ENCODE assay signal across 8 cellular contexts in genomic region chr6:149840345-149841075, GRCh38. TPM values are rescaled to one million over a fixed set of nuclear protein-coding genes. Genes with fewer than 3 reads are reported as not detected.
A peak's percentile ranks its signal among the peaks of the same experiment; 100 is the strongest.
DNase-seq lines count a peak whose midpoint lies in the region; ATAC-seq and TF ChIP-seq lines count a peak whose summit lies in the region.

No MANE protein-coding gene starts in this region.

- ATAC-seq in esophagus mucosa (peak; percentile 87), HG03565 (IDR thresholded peaks at IDR 0.05; ENCODE audit: unreplicated experiment) (no peak), GM18861 (IDR thresholded peaks at IDR 0.05; ENCODE audit: unreplicated experiment) (no peak)

- POLR2A ChIA-PET in CD4-positive, alpha-beta memory T cell (lab: Charles Lee; ENCODE audit: partially characterized antibody): no interaction called here

- H3K36me3 ChIP-seq in CD4-positive, alpha-beta memory T cell (ENCODE audit: insufficient read depth, low read length): no peaks in the 10 kb centered on the region

- no peaks in the 10 kb centered on the region for H3K9me3 Mint-ChIP-seq in CD4-positive, alpha-beta memory T cell
- H3K9me3 Mint-ChIP-seq in HFFc6: no peaks in the 10 kb centered on the region
- no peaks in the 10 kb centered on the region for H3K9me3 Mint-ChIP-seq in neural crest cell

- peak; percentile 81 for TF ChIP-seq CTCF in HFFc6 (IDR thresholded peaks at IDR 0.05)
- TF ChIP-seq CTCF in neural crest cell (conservative IDR thresholded peaks at IDR 0.05): peak; percentile 63

- H3K4me3 ChIP-seq in CD4-positive, alpha-beta memory T cell (ENCODE audit: low read length in 2 of 2): no peak overlapping the region

- H3K27ac ChIP-seq in CD4-positive, alpha-beta memory T cell (ENCODE audit: low read depth, low read length): no peak overlapping the region

- peak overlapping the region in 1 of 7 donors; percentile 19 for H3K27ac Mint-ChIP-seq in CD4-positive, alpha-beta memory T cell
- peak overlapping the region; percentile 88 for H3K27ac Mint-ChIP-seq in HFFc6
- no peak overlapping the region for H3K27ac Mint-ChIP-seq in neural crest cell (ENCODE audit: unreplicated experiment)

- H3K4me3 Mint-ChIP-seq in CD4-positive, alpha-beta memory T cell: no peak overlapping the region
- H3K4me3 Mint-ChIP-seq in HFFc6 (peak overlapping the region; percentile 47), neural crest cell (no peak overlapping the region)

- peaks cover 0 to 2% of the 10 kb centered on the region in 2 donors for H3K27me3 Mint-ChIP-seq in CD4-positive, alpha-beta memory T cell
- H3K27me3 Mint-ChIP-seq in HFFc6 (ENCODE audit: insufficient read depth) (no peaks in the 10 kb centered on the region), neural crest cell (ENCODE audit: low read depth) (no peaks in the 10 kb centered on the region)

- H3K9me3 ChIP-seq in CD4-positive, alpha-beta memory T cell (ENCODE audit: control insufficient read depth in 1 of 2, low read length in 2 of 2): no peaks in the 10 kb centered on the region

- intact Hi-C loops in CD4-positive, alpha-beta memory T cell (cut with micrococcal nuclease): loop anchor here (1.0 kb wide), 1 partner anchor 24 kb away; the partner anchor contains the start of gene LRP11

- H3K4me1 ChIP-seq in CD4-positive, alpha-beta memory T cell (ENCODE audit: insufficient read depth, low read length): no peaks in the 10 kb centered on the region

- DNase-seq in CD4-positive, alpha-beta memory T cell: peak in 3 of 5 donors; percentile 11 to 15 (median 14)
- DNase-seq in HFFc6 (peak; percentile 92), NCI-H748 (lab: John Stamatoyannopoulos, UW; ENCODE audit: unreplicated experiment) (peak; percentile 98), activated T-cell treated with anti-CD3 and anti-CD28 coated beads for 1 hour (ENCODE audit: low read depth) (peak; percentile 28), neural crest cell (ENCODE audit: low read depth, low spot score) (no peak)

- no peaks in the 10 kb centered on the region for H3K27me3 ChIP-seq in CD4-positive, alpha-beta memory T cell (ENCODE audit: insufficient read depth, low read length)

- H3K4me1 Mint-ChIP-seq in CD4-positive, alpha-beta memory T cell: no peaks in the 10 kb centered on the region
- H3K4me1 Mint-ChIP-seq in HFFc6 (ENCODE audit: low read depth) (peaks cover 44% of the 10 kb centered on the region), neural crest cell (no peaks in the 10 kb centered on the region)

- CTCF ChIA-PET in CD4-positive, alpha-beta memory T cell (lab: Charles Lee; ENCODE audit: partially characterized antibody): interaction anchor here (0.7 to 3.2 kb wide), 12 partner anchors 9 to 297 kb away, joined by 3 to 12 read pairs (median 4); partner anchors contain the start of gene LRP11

- no peaks in the 10 kb centered on the region for H3K36me3 Mint-ChIP-seq in CD4-positive, alpha-beta memory T cell
- H3K36me3 Mint-ChIP-seq in HFFc6 (ENCODE audit: low read depth) (peaks cover 5% of the 10 kb centered on the region; the same call in 1 of the 2 replicates), neural crest cell (ENCODE audit: low read depth) (peaks cover 13% of the 10 kb centered on the region)

RNA-seq across cellular contexts. Expression of gene LRP11, which starts 23.6 kb away (rescaled TPM):
- 1 to 10 TPM; 3.6 to 5.6 TPM for total RNA-seq in CD4-positive, alpha-beta memory T cell
- 1 to 10 TPM; 1.2 to 2.3 TPM for polyA plus RNA-seq in CD4-positive, alpha-beta memory T cell
- total RNA-seq in HFFc6 (2021; fragmentation: NEBNext Ultra II Directional; extraction: Animal tissue kit (Norgen Biotek cat#: 25700)): 10 to 100 TPM; 27.4 to 34.6 (median 30.4) TPM
- total RNA-seq in esophagus mucosa (41.8 TPM), neural crest cell (29.0 and 29.8 TPM in 2 replicates)

RNA-seq across cellular contexts. Expression of gene RAET1E, which starts 57.4 kb away (rescaled TPM):
- not detected for total RNA-seq in CD4-positive, alpha-beta memory T cell
- polyA plus RNA-seq in CD4-positive, alpha-beta memory T cell: not detected
- total RNA-seq in HFFc6 (2021; fragmentation: NEBNext Ultra II Directional; extraction: Animal tissue kit (Norgen Biotek cat#: 25700)): under 1 TPM in 5 of 6 experiments, not detected in 1; 0.14 to 0.41 (median 0.26) TPM
- total RNA-seq in esophagus mucosa: 101 TPM
- not detected in 2 replicates for total RNA-seq in neural crest cell

Comparison
In these comparisons a context has a peak if more than half of its experiments do, and no peak if none do; other contexts are left out.
1. RNA of gene RAET1E, which starts 57.4 kb away (total RNA-seq): 101 TPM in esophagus mucosa (single experiment); 0.14 to 0.41 TPM in HFFc6, not detected in CD4-positive, alpha-beta memory T cell and not detected in neural crest cell; every median in the first group is over 10 times any median in the second.